In genomic region chr2:20526666-20527065, GRCh38 we compare ENCODE assay signal across 1 cellular context.
TF ChIP-seq lines count a peak whose summit lies in the region.

No MANE protein-coding gene starts in this region.

TF ChIP-seq in A549, 52 proteins besides CTCF, POLR2A, EP300 and RAD21 (continued from another document):
- TF ChIP-seq, protein P1, sequence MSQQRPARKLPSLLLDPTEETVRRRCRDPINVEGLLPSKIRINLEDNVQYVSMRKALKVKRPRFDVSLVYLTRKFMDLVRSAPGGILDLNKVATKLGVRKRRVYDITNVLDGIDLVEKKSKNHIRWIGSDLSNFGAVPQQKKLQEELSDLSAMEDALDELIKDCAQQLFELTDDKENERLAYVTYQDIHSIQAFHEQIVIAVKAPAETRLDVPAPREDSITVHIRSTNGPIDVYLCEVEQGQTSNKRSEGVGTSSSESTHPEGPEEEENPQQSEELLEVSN (IDR thresholded peaks at IDR 0.05; ENCODE audit: borderline replicate concordance, low read depth): no peak
